In genomic region chr14:53640695-53641094, GRCh38 we compare ENCODE assay signal across 30 cellular contexts.
DNase-seq lines count a peak whose midpoint lies in the region; ATAC-seq, FAIRE-seq and TF ChIP-seq lines count a peak whose summit lies in the region.
"Had no signal": no experiment of that assay in that cellular context is flagged by ENCODE, and none has a peak within 500 bp of the region (broad histone marks: within the 10 kb centered on the region; RNA-seq: fewer than 3 reads in every experiment).

No MANE protein-coding gene starts in this region.

- intact Hi-C loops in pancreas (cut with DNase I) (no loop called here), aorta (cut with DNase I) (no loop called here)

- no peak for TF ChIP-seq CTCF in HFFc6 (IDR thresholded peaks at IDR 0.05)
- TF ChIP-seq CTCF in pancreas (IDR thresholded peaks at IDR 0.05), result no peak

- no peak overlapping the region for H3K27ac Mint-ChIP-seq in HFFc6
- no peak overlapping the region for H3K27ac Mint-ChIP-seq in natural killer cell treated with Interleukin-12 subunit alpha and Interleukin-12 subunit beta and Interleukin-15 and Interleukin-18, amount 100 ng/mL, for 72 hours
- H3K27ac Mint-ChIP-seq: CD4-positive, alpha-beta T cell had no signal

- peaks cover 14% of the 10 kb centered on the region; the same call in 1 of the 2 replicates for H3K27me3 Mint-ChIP-seq in HFFc6 (ENCODE audit: insufficient read depth)
- H3K27me3 Mint-ChIP-seq in natural killer cell treated with Interleukin-12 subunit alpha and Interleukin-12 subunit beta and Interleukin-15 and Interleukin-18, amount 100 ng/mL, for 72 hours, result no peaks in the 10 kb centered on the region
- H3K27me3 Mint-ChIP-seq: CD4-positive, alpha-beta T cell had no signal

- H3K36me3 ChIP-seq in pancreas, result no peaks in the 10 kb centered on the region
- no peaks in the 10 kb centered on the region for H3K36me3 ChIP-seq in aorta (ENCODE audit: control insufficient read depth in 1 of 2, insufficient read depth in 2 of 2, low read length in 1 of 2)
- H3K36me3 ChIP-seq: adrenal gland, HAP-1, left ventricle myocardium inferior, neural progenitor cell, prostate gland, thoracic aorta had no signal

- H3K9me3 Mint-ChIP-seq in HFFc6, result no peaks in the 10 kb centered on the region; the same call in 1 of the 2 replicates
- H3K9me3 Mint-ChIP-seq in natural killer cell treated with Interleukin-12 subunit alpha and Interleukin-12 subunit beta and Interleukin-15 and Interleukin-18, amount 100 ng/mL, for 72 hours, result peaks cover 11% of the 10 kb centered on the region
- H3K9me3 Mint-ChIP-seq: CD4-positive, alpha-beta T cell had no signal

- WGBS in pancreas, 2 donors, result 52 to 54% methylated on average over 4 of the region's 4 CpGs
- 22 to 26% methylated on average over 4 of the region's 4 CpGs for WGBS in aorta, 2 donors

- H3K4me3 ChIP-seq in pancreas (no peak overlapping the region), aorta (ENCODE audit: low read length in 2 of 2) (no peak overlapping the region)
- H3K4me3 ChIP-seq: adrenal gland, HAP-1, K562, left ventricle myocardium inferior, mucosa of descending colon, neural progenitor cell, prostate gland, thoracic aorta had no signal

- peak; percentile 54 to 75 (median 64) for ATAC-seq in pancreas
- ATAC-seq in natural killer cell treated with Interleukin-12 subunit alpha and Interleukin-12 subunit beta and Interleukin-15 and Interleukin-18, amount 100 ng/mL, for 72 hours, result no peak
- ATAC-seq in aorta (ENCODE audit: low FRiP score), result no peak
- ATAC-seq: esophagus mucosa, K562, mucosa of descending colon had no signal

- peaks cover 9% of the 10 kb centered on the region; the same call in 1 of the 2 replicates for H3K4me1 Mint-ChIP-seq in HFFc6 (ENCODE audit: low read depth)
- H3K4me1 Mint-ChIP-seq in natural killer cell treated with Interleukin-12 subunit alpha and Interleukin-12 subunit beta and Interleukin-15 and Interleukin-18, amount 100 ng/mL, for 72 hours (ENCODE audit: low read depth in 2 of 2), result no peaks in the 10 kb centered on the region
- H3K4me1 Mint-ChIP-seq: neural progenitor cell had no signal

- H3K27me3 ChIP-seq in pancreas (no peaks in the 10 kb centered on the region), aorta (ENCODE audit: control insufficient read depth in 1 of 2, insufficient read depth in 2 of 2, low read length in 1 of 2) (no peaks in the 10 kb centered on the region)
- H3K27me3 ChIP-seq: adrenal gland, neural progenitor cell had no signal

- no peak for FAIRE-seq in pancreas (lab: Jason Lieb, UNC)
- FAIRE-seq: G401.6, GM18507, K562, small intestine had no signal

- peak; percentile 54 for DNase-seq in HFFc6
- DNase-seq in RPMI7951 (ENCODE audit: low read depth), result peak; percentile 22
- DNase-seq in epithelial cell of prostate (ENCODE audit: low read depth, low spot score), result peak; percentile 44
- no peak for DNase-seq in pancreas
- DNase-seq in NK-92 treated with Interleukin-12 subunit alpha and Interleukin-12 subunit beta, amount 100 ng/mL, for 24 hours (lab: John Stamatoyannopoulos, UW), result no peak
- DNase-seq in NCI-H1436 (lab: John Stamatoyannopoulos, UW), result no peak
- DNase-seq in natural killer cell treated with Interleukin-12 subunit alpha and Interleukin-12 subunit beta and Interleukin-15 and Interleukin-18, amount 100 ng/mL, for 72 hours (ENCODE audit: low spot score), result no peak
- no peak for DNase-seq in aorta
- DNase-seq: activated T-cell treated with anti-CD3 and anti-CD28 coated beads, Interleukin-2, amount 50 U/mL, for 1 hour; adrenal gland; CD4-positive, alpha-beta T cell; effector CD4-positive, alpha-beta T cell; head of caudate nucleus; left ventricle myocardium inferior; mucosa of descending colon; NCI-H1694; NCI-H69; SHP77 treated with DMSO at 0.1 percent for 48 hours; small intestine; stimulated activated CD4-positive, alpha-beta T cell treated with anti-CD3 and anti-CD28 coated beads, Interleukin-2, amount 100 ng/mL, for 24 hours; stimulated activated naive CD4-positive, alpha-beta T cell; T-helper 1 cell had no signal

- H3K9me3 ChIP-seq in pancreas (no peaks in the 10 kb centered on the region), aorta (ENCODE audit: control insufficient read depth, low read length) (no peaks in the 10 kb centered on the region)
- H3K9me3 ChIP-seq: adrenal gland, HAP-1, mucosa of descending colon, prostate gland, thoracic aorta had no signal

- H3K36me3 Mint-ChIP-seq in HFFc6 (ENCODE audit: low read depth), result no peaks in the 10 kb centered on the region
- H3K36me3 Mint-ChIP-seq in natural killer cell treated with Interleukin-12 subunit alpha and Interleukin-12 subunit beta and Interleukin-15 and Interleukin-18, amount 100 ng/mL, for 72 hours, result peaks cover 5% of the 10 kb centered on the region
- H3K36me3 Mint-ChIP-seq: neural progenitor cell had no signal

- no peak overlapping the region for H3K4me3 Mint-ChIP-seq in HFFc6
- no peak overlapping the region for H3K4me3 Mint-ChIP-seq in natural killer cell treated with Interleukin-12 subunit alpha and Interleukin-12 subunit beta and Interleukin-15 and Interleukin-18, amount 100 ng/mL, for 72 hours
- H3K4me3 Mint-ChIP-seq: CD4-positive, alpha-beta T cell; neural progenitor cell had no signal

- H3K27ac ChIP-seq in epithelial cell of prostate (no peak overlapping the region), pancreas (no peak overlapping the region), aorta (ENCODE audit: low read depth in 1 of 2, low read length in 2 of 2) (no peak overlapping the region)
- H3K27ac ChIP-seq: adrenal gland, left ventricle myocardium inferior, neural progenitor cell, prostate gland, thoracic aorta had no signal

- H3K4me1 ChIP-seq in pancreas (no peaks in the 10 kb centered on the region), aorta (ENCODE audit: control insufficient read depth in 1 of 2, insufficient read depth in 2 of 2, low read length in 2 of 2) (no peaks in the 10 kb centered on the region)
- H3K4me1 ChIP-seq: adrenal gland, HAP-1, left ventricle myocardium inferior, prostate gland had no signal

Comparison
In these comparisons a context has a peak if more than half of its experiments do, and no peak if none do; other contexts are left out.
1. DNase-seq: peak in HFFc6 (single experiment), RPMI7951 (single experiment) and epithelial cell of prostate (single experiment); none in pancreas (0 of 6), NK-92 treated with Interleukin-12 subunit alpha and Interleukin-12 subunit beta, amount 100 ng/mL, for 24 hours (single experiment), NCI-H1436 (single experiment), natural killer cell treated with Interleukin-12 subunit alpha and Interleukin-12 subunit beta and Interleukin-15 and Interleukin-18, amount 100 ng/mL, for 72 hours (single experiment) and aorta (0 of 2).
2. ATAC-seq: peak in pancreas (4 of 4); none in natural killer cell treated with Interleukin-12 subunit alpha and Interleukin-12 subunit beta and Interleukin-15 and Interleukin-18, amount 100 ng/mL, for 72 hours (0 of 2) and aorta (single experiment).